ENCODE assay signal across 2 cellular contexts in the genomic region with DNA sequence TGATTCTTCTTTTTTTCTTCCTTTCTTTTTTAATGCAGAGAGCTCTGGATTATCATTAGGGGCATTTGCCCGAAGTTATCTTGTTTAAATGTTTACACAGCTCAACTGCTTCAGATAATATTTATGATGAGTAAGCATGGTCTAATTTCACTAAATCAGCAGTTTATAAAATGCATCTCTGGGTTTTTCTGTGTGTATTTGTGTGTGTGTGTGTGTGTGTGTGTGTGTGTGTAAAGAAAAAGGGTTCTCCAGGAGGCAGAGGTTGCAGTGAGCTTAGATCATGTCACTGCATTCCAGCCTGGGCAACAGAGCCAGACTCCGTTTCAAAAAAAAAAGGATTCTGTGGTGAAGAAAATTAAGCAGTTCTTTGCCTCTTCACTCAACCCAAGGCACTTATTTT.
TF ChIP-seq lines count a peak whose summit lies in the region.

No MANE protein-coding gene starts in this region.

TF ChIP-seq in IMR-90, 13 proteins besides CTCF, POLR2A, EP300 and RAD21:
- TF ChIP-seq MAFK (IDR thresholded peaks at IDR 0.05; ENCODE audit: low read depth, low read length) (peak; percentile 97), RCOR1 (IDR thresholded peaks at IDR 0.05; ENCODE audit: insufficient replicate concordance, low read length) (no peak), CEBPB (IDR thresholded peaks at IDR 0.05; ENCODE audit: low read depth, low read length) (no peak), SMC3 (IDR thresholded peaks at IDR 0.05; ENCODE audit: low read depth, low read length) (no peak)
TF ChIP-seq in IMR-90: peak in this region for 1.

TF ChIP-seq in liver, 16 proteins besides CTCF, POLR2A, EP300 and RAD21:
- TF ChIP-seq RXRA (IDR thresholded peaks at IDR 0.05), result peak; percentile 21 to 43
- peak; percentile 15 for TF ChIP-seq FOXA2 (IDR thresholded peaks at IDR 0.05)
- no peak for TF ChIP-seq GABPA (IDR thresholded peaks at IDR 0.05 in 1 of 2, conservative IDR thresholded peaks at IDR 0.05 in 1 of 2)
- no peak for TF ChIP-seq YY1 (IDR thresholded peaks at IDR 0.05)
- TF ChIP-seq, protein P1, sequence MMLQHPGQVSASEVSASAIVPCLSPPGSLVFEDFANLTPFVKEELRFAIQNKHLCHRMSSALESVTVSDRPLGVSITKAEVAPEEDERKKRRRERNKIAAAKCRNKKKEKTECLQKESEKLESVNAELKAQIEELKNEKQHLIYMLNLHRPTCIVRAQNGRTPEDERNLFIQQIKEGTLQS (IDR thresholded peaks at IDR 0.05), result no peak
- no peak for TF ChIP-seq FOXA1 (IDR thresholded peaks at IDR 0.05)
- TF ChIP-seq, protein P2, sequence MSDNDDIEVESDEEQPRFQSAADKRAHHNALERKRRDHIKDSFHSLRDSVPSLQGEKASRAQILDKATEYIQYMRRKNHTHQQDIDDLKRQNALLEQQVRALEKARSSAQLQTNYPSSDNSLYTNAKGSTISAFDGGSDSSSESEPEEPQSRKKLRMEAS (IDR thresholded peaks at IDR 0.05), result no peak
